17 cellular contexts compared by ENCODE assay signal in the genomic region with DNA sequence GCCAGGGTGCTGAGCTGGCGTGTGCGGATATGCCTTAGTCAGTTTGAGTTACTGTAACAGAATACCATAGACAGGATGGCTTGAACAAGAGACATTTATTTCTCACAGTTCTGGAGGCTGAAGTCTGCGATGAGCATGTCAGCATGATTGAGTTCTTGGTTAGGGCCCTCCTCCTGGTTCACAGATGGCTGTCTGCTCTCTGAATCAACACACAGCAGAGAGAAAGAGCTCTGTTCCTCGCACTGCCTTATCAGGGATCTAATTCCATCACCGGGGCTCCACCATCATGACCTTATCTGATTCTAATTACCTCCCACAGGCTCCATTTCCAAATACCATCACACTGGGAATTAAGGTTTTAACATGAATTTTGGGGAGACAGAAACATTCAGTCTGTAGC.
DNase-seq lines count a peak whose midpoint lies in the region; ATAC-seq and TF ChIP-seq lines count a peak whose summit lies in the region.
"Had no signal": no experiment of that assay in that cellular context is flagged by ENCODE, and none has a peak within 500 bp of the region (broad histone marks: within the 10 kb centered on the region; RNA-seq: fewer than 3 reads in every experiment).

No MANE protein-coding gene starts in this region.

- H3K4me1 ChIP-seq in BE2C (no peaks in the 10 kb centered on the region; the same call in 1 of the 2 replicates), mesendoderm (ENCODE audit: control insufficient read depth, low read depth, low read length) (peaks cover 5% of the 10 kb centered on the region)
- no peaks in the 10 kb centered on the region for H3K4me1 ChIP-seq in CD4-positive, alpha-beta memory T cell (ENCODE audit: insufficient read depth, low read length)

- no peak overlapping the region for H3K18ac ChIP-seq in mesendoderm (ENCODE audit: low read length)

- H3K23ac ChIP-seq in mesendoderm (ENCODE audit: low read length) = no peak overlapping the region

- peak overlapping the region; percentile 26 for H3K56ac ChIP-seq in mesendoderm (ENCODE audit: low read length)

- no peaks in the 10 kb centered on the region for H3K4me1 Mint-ChIP-seq in CD4-positive, alpha-beta memory T cell
- H3K4me1 Mint-ChIP-seq in activated CD4-positive, alpha-beta T cell treated with anti-CD3 and anti-CD28 coated beads for 36 hours = no peaks in the 10 kb centered on the region
- no peaks in the 10 kb centered on the region for H3K4me1 Mint-ChIP-seq in activated CD4-positive, alpha-beta T cell treated with anti-CD3 and anti-CD28 coated beads, Interleukin-2, amount 10 ng/mL, durations not matched to agents 7 days and 5 days

- intact Hi-C loops in CD4-positive, alpha-beta memory T cell (cut with micrococcal nuclease) = no loop called here
- intact Hi-C loops in activated CD4-positive, alpha-beta T cell treated with anti-CD3 and anti-CD28 coated beads for 36 hours (cut with DNase I, micrococcal nuclease) = no loop called here

- H3K4me3 Mint-ChIP-seq in CD4-positive, alpha-beta memory T cell = no peak overlapping the region
- no peak overlapping the region for H3K4me3 Mint-ChIP-seq in activated CD4-positive, alpha-beta T cell treated with anti-CD3 and anti-CD28 coated beads for 36 hours
- H3K4me3 Mint-ChIP-seq in activated CD4-positive, alpha-beta T cell treated with anti-CD3 and anti-CD28 coated beads, Interleukin-2, amount 10 ng/mL, durations not matched to agents 7 days and 5 days = no peak overlapping the region
- H3K4me3 Mint-ChIP-seq: CD4-positive, alpha-beta T cell had no signal

- no peak overlapping the region for H2BK120ac ChIP-seq in mesendoderm (ENCODE audit: low read depth, low read length)

- WGBS in mesendoderm (ENCODE audit: extremely low coverage, insufficient coverage, low lambda C conversion rate) = no CpG with 5 or more reads among the region's 5 CpGs

- H3K9ac ChIP-seq in mesendoderm (ENCODE audit: low read length) = no peak overlapping the region

- CTCF ChIA-PET in CD4-positive, alpha-beta memory T cell (lab: Charles Lee; ENCODE audit: partially characterized antibody) = no interaction called here
- CTCF ChIA-PET in activated CD4-positive, alpha-beta T cell treated with anti-CD3 and anti-CD28 coated beads for 36 hours (lab: Charles Lee) = no interaction called here
- CTCF ChIA-PET in activated CD4-positive, alpha-beta T cell treated with anti-CD3 and anti-CD28 coated beads, Interleukin-2, amount 10 ng/mL, durations not matched to agents 7 days and 5 days (lab: Charles Lee) = no interaction called here

- DNase-seq in BE2C = peak; percentile 16
- peak; percentile 74 for DNase-seq in SK-N-DZ (ENCODE audit: low spot score)
- peak; percentile 20 for DNase-seq in choroid plexus epithelial cell (ENCODE audit: low read depth)
- peak; percentile 89 for DNase-seq in mesendoderm
- no peak for DNase-seq in NCI-H526 (lab: John Stamatoyannopoulos, UW)
- no peak for DNase-seq in CD4-positive, alpha-beta memory T cell
- no peak for DNase-seq in activated CD4-positive, alpha-beta T cell treated with anti-CD3 and anti-CD28 coated beads for 36 hours
- DNase-seq in activated CD4-positive, alpha-beta T cell treated with anti-CD3 and anti-CD28 coated beads, Interleukin-2, amount 10 ng/mL, durations not matched to agents 7 days and 5 days = no peak
- DNase-seq: 8988T; CD4-positive, alpha-beta T cell; DMS153; NCI-H1105; NCI-H2107; NCI-H510A; PC-9 had no signal

- no peak overlapping the region for H2BK15ac ChIP-seq in mesendoderm (replicated peaks; ENCODE audit: low read depth)

- ATAC-seq in activated CD4-positive, alpha-beta T cell treated with anti-CD3 and anti-CD28 coated beads for 36 hours = no peak
- ATAC-seq: GM12878 had no signal

- no peaks in the 10 kb centered on the region for H3K36me3 Mint-ChIP-seq in CD4-positive, alpha-beta memory T cell
- H3K36me3 Mint-ChIP-seq in activated CD4-positive, alpha-beta T cell treated with anti-CD3 and anti-CD28 coated beads for 36 hours (ENCODE audit: low read depth) = no peaks in the 10 kb centered on the region
- no peaks in the 10 kb centered on the region for H3K36me3 Mint-ChIP-seq in activated CD4-positive, alpha-beta T cell treated with anti-CD3 and anti-CD28 coated beads, Interleukin-2, amount 10 ng/mL, durations not matched to agents 7 days and 5 days (ENCODE audit: low read depth)

- no peaks in the 10 kb centered on the region for H3K79me1 ChIP-seq in mesendoderm (ENCODE audit: low read length)

- H4K5ac ChIP-seq in mesendoderm (ENCODE audit: low read length) = no peak overlapping the region

- H3K36me3 ChIP-seq in BE2C (no peaks in the 10 kb centered on the region), mesendoderm (ENCODE audit: control insufficient read depth, insufficient read depth, low read length) (no peaks in the 10 kb centered on the region)
- H3K36me3 ChIP-seq in CD4-positive, alpha-beta memory T cell (ENCODE audit: insufficient read depth, low read length) = no peaks in the 10 kb centered on the region

- H3K9me3 ChIP-seq in BE2C = no peaks in the 10 kb centered on the region
- H3K9me3 ChIP-seq in CD4-positive, alpha-beta memory T cell (ENCODE audit: control insufficient read depth in 1 of 2, low read length in 2 of 2) = no peaks in the 10 kb centered on the region

- no peaks in the 10 kb centered on the region for H3K9me3 Mint-ChIP-seq in CD4-positive, alpha-beta memory T cell
- H3K9me3 Mint-ChIP-seq in activated CD4-positive, alpha-beta T cell treated with anti-CD3 and anti-CD28 coated beads for 36 hours (ENCODE audit: low read depth) = no peaks in the 10 kb centered on the region
- no peaks in the 10 kb centered on the region for H3K9me3 Mint-ChIP-seq in activated CD4-positive, alpha-beta T cell treated with anti-CD3 and anti-CD28 coated beads, Interleukin-2, amount 10 ng/mL, durations not matched to agents 7 days and 5 days
- H3K9me3 Mint-ChIP-seq: CD4-positive, alpha-beta T cell had no signal

- POLR2A ChIA-PET in CD4-positive, alpha-beta memory T cell (lab: Charles Lee; ENCODE audit: partially characterized antibody) = no interaction called here
- POLR2A ChIA-PET in activated CD4-positive, alpha-beta T cell treated with anti-CD3 and anti-CD28 coated beads for 36 hours (lab: Charles Lee) = no interaction called here
- POLR2A ChIA-PET in activated CD4-positive, alpha-beta T cell treated with anti-CD3 and anti-CD28 coated beads, Interleukin-2, amount 10 ng/mL, durations not matched to agents 7 days and 5 days (lab: Charles Lee) = no interaction called here

- H3K4me2 ChIP-seq in mesendoderm (ENCODE audit: low read length) = no peak overlapping the region
- H3K4me2 ChIP-seq: PC-9 had no signal

- no peak overlapping the region for H3K4me3 ChIP-seq in BE2C (ENCODE audit: low read depth, low read length)
- H3K4me3 ChIP-seq in choroid plexus epithelial cell (ENCODE audit: low read depth, low read length) = no peak overlapping the region
- no peak overlapping the region for H3K4me3 ChIP-seq in mesendoderm (ENCODE audit: low read length)
- no peak overlapping the region for H3K4me3 ChIP-seq in CD4-positive, alpha-beta memory T cell (ENCODE audit: low read length in 2 of 2)
- H3K4me3 ChIP-seq: GM12878, PC-9 had no signal

- no peak overlapping the region for H2AK5ac ChIP-seq in mesendoderm (ENCODE audit: low read length)

- H4K8ac ChIP-seq in mesendoderm (ENCODE audit: low read depth, low read length) = no peak overlapping the region

- H2BK5ac ChIP-seq in mesendoderm (ENCODE audit: low read length) = no peak overlapping the region

- no peaks in the 10 kb centered on the region for H3K27me3 Mint-ChIP-seq in CD4-positive, alpha-beta memory T cell
- no peaks in the 10 kb centered on the region for H3K27me3 Mint-ChIP-seq in activated CD4-positive, alpha-beta T cell treated with anti-CD3 and anti-CD28 coated beads for 36 hours
- no peaks in the 10 kb centered on the region for H3K27me3 Mint-ChIP-seq in activated CD4-positive, alpha-beta T cell treated with anti-CD3 and anti-CD28 coated beads, Interleukin-2, amount 10 ng/mL, durations not matched to agents 7 days and 5 days
- H3K27me3 Mint-ChIP-seq: CD4-positive, alpha-beta T cell had no signal

- no peak overlapping the region for H3K27ac ChIP-seq in mesendoderm (ENCODE audit: low read depth, low read length)
- no peak overlapping the region for H3K27ac ChIP-seq in CD4-positive, alpha-beta memory T cell (ENCODE audit: low read depth, low read length)
- H3K27ac ChIP-seq: PC-9, RWPE1 had no signal

- no peak overlapping the region for H3K27ac Mint-ChIP-seq in CD4-positive, alpha-beta memory T cell
- no peak overlapping the region for H3K27ac Mint-ChIP-seq in activated CD4-positive, alpha-beta T cell treated with anti-CD3 and anti-CD28 coated beads for 36 hours
- no peak overlapping the region for H3K27ac Mint-ChIP-seq in activated CD4-positive, alpha-beta T cell treated with anti-CD3 and anti-CD28 coated beads, Interleukin-2, amount 10 ng/mL, durations not matched to agents 7 days and 5 days
- H3K27ac Mint-ChIP-seq: CD4-positive, alpha-beta T cell had no signal

- H3K27me3 ChIP-seq in BE2C = no peaks in the 10 kb centered on the region
- no peaks in the 10 kb centered on the region for H3K27me3 ChIP-seq in mesendoderm (ENCODE audit: insufficient read depth, low read length, poor library complexity)
- no peaks in the 10 kb centered on the region for H3K27me3 ChIP-seq in CD4-positive, alpha-beta memory T cell (ENCODE audit: insufficient read depth, low read length)

- no peak for TF ChIP-seq CTCF in BE2C (IDR thresholded peaks at IDR 0.05; ENCODE audit: low read depth, low read length)
- TF ChIP-seq CTCF in choroid plexus epithelial cell (conservative IDR thresholded peaks at IDR 0.05; ENCODE audit: low read depth, low read length) = no peak

- no peak overlapping the region for H3K4ac ChIP-seq in mesendoderm (ENCODE audit: low read depth, low read length)

- no peaks in the 10 kb centered on the region for H3K79me2 ChIP-seq in mesendoderm (ENCODE audit: control insufficient read depth, insufficient read depth, low read length)

Comparison
In these comparisons a context has a peak if more than half of its experiments do, and no peak if none do; other contexts are left out.
1. DNase-seq: peak in BE2C (single experiment), SK-N-DZ (single experiment), choroid plexus epithelial cell (single experiment) and mesendoderm (single experiment); none in NCI-H526 (0 of 2), CD4-positive, alpha-beta memory T cell (0 of 5), activated CD4-positive, alpha-beta T cell treated with anti-CD3 and anti-CD28 coated beads for 36 hours (single experiment) and activated CD4-positive, alpha-beta T cell treated with anti-CD3 and anti-CD28 coated beads, Interleukin-2, amount 10 ng/mL, durations not matched to agents 7 days and 5 days (single experiment).